In the genomic region with DNA sequence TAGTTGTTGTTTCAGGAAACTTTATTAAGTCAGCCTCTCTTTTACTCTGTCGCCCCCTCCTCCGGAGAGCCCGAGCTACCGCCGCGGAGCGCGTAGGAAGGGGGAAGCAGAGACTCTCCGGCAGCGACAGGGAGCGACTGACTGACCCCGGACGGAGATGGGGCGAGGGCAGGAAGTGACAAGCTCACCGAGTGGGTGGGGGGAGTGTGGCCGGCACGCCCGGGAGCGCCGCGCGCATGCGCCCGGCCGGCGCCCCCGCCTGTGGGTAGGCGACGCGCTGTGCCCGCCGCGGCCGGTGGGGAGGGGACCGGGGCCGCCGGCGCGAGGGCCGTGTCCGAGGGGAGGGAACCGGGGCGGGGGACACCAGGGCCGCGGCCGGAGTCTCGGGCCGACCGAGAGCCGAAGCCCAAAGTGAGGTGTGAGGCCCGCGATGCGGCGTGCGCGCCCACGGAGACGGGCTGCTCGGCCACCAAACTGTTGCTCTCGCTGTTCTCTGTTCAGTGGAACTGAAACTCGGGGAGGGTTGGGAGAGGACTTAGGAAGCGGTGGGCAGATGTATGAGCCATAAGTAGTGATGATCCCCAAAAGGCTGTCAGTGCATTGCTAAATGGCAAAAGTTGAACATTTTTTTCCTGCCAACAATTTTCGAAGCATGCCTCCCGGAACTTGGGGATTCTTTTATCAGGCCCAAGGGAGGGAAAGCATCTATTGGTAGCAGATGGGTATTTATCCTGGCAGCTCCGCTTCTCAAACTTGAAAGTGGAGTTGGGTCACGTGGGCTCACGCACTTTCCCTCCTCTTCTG, we compare ENCODE assay signal across 8 cellular contexts.
DNase-seq lines count a peak whose midpoint lies in the region; ATAC-seq and TF ChIP-seq lines count a peak whose summit lies in the region.

Gene ZNF800, minus strand, starts transcription at position 143 of the 804 bp plus-strand sequence. CDS start 1,151 bp downstream, outside the sequence.

- DNase-seq in NCI-H2081 (lab: John Stamatoyannopoulos, UW) (peak; percentile 86 to 91), T-helper 9 cell (peak; percentile 73), astrocyte of the cerebellum (ENCODE audit: low read depth) (peak; percentile 31), hepatic stellate cell (ENCODE audit: low spot score) (peak; percentile 89), retina (peak; percentile 89), KG1 (lab: John Stamatoyannopoulos, UW) (no peak)

- ATAC-seq in GM18505 (IDR thresholded peaks at IDR 0.05; ENCODE audit: unreplicated experiment) (peak; percentile 79), HG02943 (IDR thresholded peaks at IDR 0.05; ENCODE audit: low read depth, unreplicated experiment) (peak; percentile 86)

- TF ChIP-seq CTCF in astrocyte of the cerebellum (IDR thresholded peaks at IDR 0.05; ENCODE audit: low read depth, low read length, missing control alignments), result no peak

- H3K4me3 ChIP-seq in astrocyte of the cerebellum (ENCODE audit: low read depth, low read length), result peak within 1 kb of the TSS; percentile 89

- TF ChIP-seq POLR2A in GM18505 (IDR thresholded peaks at IDR 0.05; ENCODE audit: borderline replicate concordance, extremely low read depth, insufficient read depth, insufficient read length), result peak; percentile 97

- in situ Hi-C loops in astrocyte of the cerebellum (cut with HindIII; ENCODE audit: low sequenced_read_pairs), result no loop called here
